9 cellular contexts compared by ENCODE assay signal in genomic region chr1:148353461-148354283, GRCh38.
DNase-seq lines count a peak whose midpoint lies in the region; ATAC-seq lines count a peak whose summit lies in the region.
"Had no signal": no experiment of that assay in that cellular context is flagged by ENCODE, and none has a peak within 500 bp of the region (broad histone marks: within the 10 kb centered on the region; RNA-seq: fewer than 3 reads in every experiment).

No MANE protein-coding gene starts in this region.

- intact Hi-C loops in left colon (cut with DNase I, micrococcal nuclease) = no loop called here

- no peak overlapping the region for H2AK5ac ChIP-seq in mesendoderm (ENCODE audit: low read length)

- no peak overlapping the region for H2BK120ac ChIP-seq in mesendoderm (ENCODE audit: low read depth, low read length)

- H3K27me3 ChIP-seq in mesendoderm (ENCODE audit: insufficient read depth, low read length, poor library complexity) = no peaks in the 10 kb centered on the region

- H3K4me3 ChIP-seq in mesendoderm (ENCODE audit: low read length) = peak overlapping the region; percentile 10

- peak overlapping the region; percentile 29 for H3K4me2 ChIP-seq in mesendoderm (ENCODE audit: low read length)

- ATAC-seq in left colon (no peak), GM19035 (IDR thresholded peaks at IDR 0.05; ENCODE audit: unreplicated experiment) (no peak), GM21576 (IDR thresholded peaks at IDR 0.05; ENCODE audit: unreplicated experiment) (no peak)

- H3K18ac ChIP-seq in mesendoderm (ENCODE audit: low read length) = no peak overlapping the region

- H4K8ac ChIP-seq in mesendoderm (ENCODE audit: low read depth, low read length) = no peak overlapping the region

- H3K56ac ChIP-seq in mesendoderm (ENCODE audit: low read length) = peak overlapping the region; percentile 76

- DNase-seq in EL = peak; percentile 88
- DNase-seq in HPDE6-E6E7 (ENCODE audit: extremely low spot score) = peak; percentile 90
- peak; percentile 69 for DNase-seq in cerebellar cortex (ENCODE audit: low spot score)
- DNase-seq in mesendoderm = peak; percentile 93
- DNase-seq in left colon = no peak
- DNase-seq in NCI-H1417 treated with DMSO at 0.1 percent for 48 hours (lab: John Stamatoyannopoulos, UW) = no peak

- peak overlapping the region; percentile 49 for H3K9ac ChIP-seq in mesendoderm (ENCODE audit: low read length)

- H3K23ac ChIP-seq in mesendoderm (ENCODE audit: low read length) = no peak overlapping the region

- H3K36me3 ChIP-seq in mesendoderm (ENCODE audit: control insufficient read depth, insufficient read depth, low read length) = no peaks in the 10 kb centered on the region
- H3K36me3 ChIP-seq: esophagus muscularis mucosa had no signal

- H4K5ac ChIP-seq in mesendoderm (ENCODE audit: low read length) = no peak overlapping the region

- no peaks in the 10 kb centered on the region for H3K79me2 ChIP-seq in mesendoderm (ENCODE audit: control insufficient read depth, insufficient read depth, low read length)

- no peak overlapping the region for H2BK15ac ChIP-seq in mesendoderm (replicated peaks; ENCODE audit: low read depth)

- no peaks in the 10 kb centered on the region for H3K4me1 ChIP-seq in mesendoderm (ENCODE audit: control insufficient read depth, low read depth, low read length)

- no CpG with 5 or more reads among the region's 31 CpGs for WGBS in mesendoderm (ENCODE audit: extremely low coverage, insufficient coverage, low lambda C conversion rate)

- no peaks in the 10 kb centered on the region for H3K79me1 ChIP-seq in mesendoderm (ENCODE audit: low read length)

- no peak overlapping the region for H3K4ac ChIP-seq in mesendoderm (ENCODE audit: low read depth, low read length)

- H3K27ac ChIP-seq in mesendoderm (ENCODE audit: low read depth, low read length) = no peak overlapping the region
- H3K27ac ChIP-seq: esophagus muscularis mucosa had no signal

- no peak overlapping the region for H2BK5ac ChIP-seq in mesendoderm (ENCODE audit: low read length)

Comparison
In these comparisons a context has a peak if more than half of its experiments do, and no peak if none do; other contexts are left out.
1. DNase-seq: peak in EL (single experiment), HPDE6-E6E7 (single experiment), cerebellar cortex (single experiment) and mesendoderm (single experiment); none in left colon (0 of 2) and NCI-H1417 treated with DMSO at 0.1 percent for 48 hours (single experiment).